In the genomic region with DNA sequence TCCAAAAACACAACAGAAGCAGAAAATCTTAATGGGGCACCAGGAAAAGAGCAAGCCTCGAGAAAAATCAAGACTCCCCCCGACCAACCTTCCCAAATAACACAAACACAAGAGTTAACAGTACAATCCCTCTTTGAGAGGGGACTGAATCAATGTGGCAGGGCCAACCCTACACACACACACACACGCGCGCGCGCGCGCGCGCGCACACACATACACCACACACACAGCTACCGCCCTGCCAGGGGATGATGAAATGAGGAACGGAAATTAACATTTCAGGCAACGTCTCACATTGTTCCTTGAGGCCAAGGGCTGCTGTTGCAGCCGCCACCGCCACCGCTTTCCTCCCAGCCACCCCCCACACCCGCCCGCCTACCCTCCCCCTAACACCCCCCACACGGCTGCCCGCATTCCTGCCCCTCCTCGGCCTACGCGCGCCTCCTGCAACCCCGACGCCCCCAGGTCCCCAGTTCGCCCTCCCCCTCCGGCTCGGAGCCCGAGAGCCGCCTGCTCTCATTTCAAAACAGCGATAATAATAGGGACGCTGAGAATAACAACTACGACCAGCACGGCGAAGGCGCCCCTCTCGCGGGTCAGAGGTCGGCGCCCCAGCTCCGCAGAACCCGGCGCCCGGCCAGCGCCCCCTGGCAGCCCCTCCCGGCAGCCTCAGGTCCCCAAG, we compare ENCODE assay signal across 2 cellular contexts.
TF ChIP-seq lines count a peak whose summit lies in the region.

No MANE protein-coding gene starts in this region.

TF ChIP-seq in HEK293T, 16 proteins besides CTCF, POLR2A, EP300 and RAD21:
- TF ChIP-seq L3MBTL2 (conservative IDR thresholded peaks at IDR 0.05) (0 out of 2 replicates have a peak, but pooled peaks have one; percentile 14), SP1 (IDR thresholded peaks at IDR 0.05) (no peak), CTBP1 (IDR thresholded peaks at IDR 0.05; ENCODE audit: borderline replicate concordance) (peak; percentile 52), PKNOX1 (IDR thresholded peaks at IDR 0.05) (peak; percentile 50; the same call in 1 of the 2 replicates)

TF ChIP-seq in H1, 55 proteins besides CTCF, POLR2A, EP300 and RAD21:
- TF ChIP-seq NRF1 (IDR thresholded peaks at IDR 0.05; ENCODE audit: low read depth, low read length): no peak
- no peak for TF ChIP-seq KDM1A (IDR thresholded peaks at IDR 0.05; ENCODE audit: borderline replicate concordance, low read length)
- peak; percentile 70 for TF ChIP-seq TAF1 (IDR thresholded peaks at IDR 0.05; ENCODE audit: low read depth, low read length)
- no peak for TF ChIP-seq RXRA (IDR thresholded peaks at IDR 0.05; ENCODE audit: insufficient read depth, low read depth, low read length)
- TF ChIP-seq POLR2AphosphoS5 (IDR thresholded peaks at IDR 0.05; ENCODE audit: low read depth, low read length): peak; percentile 73
- TF ChIP-seq ATF3 (IDR thresholded peaks at IDR 0.05; ENCODE audit: insufficient read depth, low read depth, low read length): peak; percentile 71
- TF ChIP-seq, protein P1, sequence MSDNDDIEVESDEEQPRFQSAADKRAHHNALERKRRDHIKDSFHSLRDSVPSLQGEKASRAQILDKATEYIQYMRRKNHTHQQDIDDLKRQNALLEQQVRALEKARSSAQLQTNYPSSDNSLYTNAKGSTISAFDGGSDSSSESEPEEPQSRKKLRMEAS (IDR thresholded peaks at IDR 0.05): peak; percentile 63
- TF ChIP-seq CREB1 (IDR thresholded peaks at IDR 0.05): peak; percentile 28; the same call in 1 of the 2 replicates
- TF ChIP-seq SP2 (IDR thresholded peaks at IDR 0.05; ENCODE audit: low read length): no peak
- TF ChIP-seq CBX5 (IDR thresholded peaks at IDR 0.05; ENCODE audit: low read depth, low read length): no peak
- TF ChIP-seq PHF8 (conservative IDR thresholded peaks at IDR 0.05; ENCODE audit: low read depth, low read length): 0 out of 2 replicates have a peak, but pooled peaks have one; percentile 14
- TF ChIP-seq SP4 (IDR thresholded peaks at IDR 0.05; ENCODE audit: low read length): no peak; the same call in 1 of the 2 replicates
- TF ChIP-seq SP1 (IDR thresholded peaks at IDR 0.05; ENCODE audit: low read depth, low read length): 0 out of 2 replicates have a peak, but pooled peaks have one; percentile 31
- peak in 1 of 2 experiments; percentile 73; a peak in 2 of 4 replicates for TF ChIP-seq SIN3A (conservative IDR thresholded peaks at IDR 0.05 in 1 of 2, IDR thresholded peaks at IDR 0.05 in 1 of 2; ENCODE audit: low read depth in 1 of 2, low read length in 2 of 2)
- peak; percentile 32 for TF ChIP-seq ASH2L (IDR thresholded peaks at IDR 0.05; ENCODE audit: low read length)
- peak; percentile 84 for TF ChIP-seq TEAD4 (IDR thresholded peaks at IDR 0.05; ENCODE audit: low read depth, low read length)
- TF ChIP-seq CEBPB (IDR thresholded peaks at IDR 0.05; ENCODE audit: low read depth, low read length): peak; percentile 93
